Comparison of ENCODE assay signal across 15 cellular contexts in genomic region chr3:26621891-26622633, GRCh38. TPM values are rescaled to one million over a fixed set of nuclear protein-coding genes. Genes with fewer than 3 reads are reported as not detected.
DNase-seq lines count a peak whose midpoint lies in the region; ATAC-seq and TF ChIP-seq lines count a peak whose summit lies in the region.
"Had no signal": no experiment of that assay in that cellular context is flagged by ENCODE, and none has a peak within 500 bp of the region (broad histone marks: within the 10 kb centered on the region; RNA-seq: fewer than 3 reads in every experiment).

No MANE protein-coding gene starts in this region.

- peaks cover 0 to 26% of the 10 kb centered on the region in 2 donors for H3K27me3 ChIP-seq in breast epithelium
- peaks cover 33% of the 10 kb centered on the region for H3K27me3 ChIP-seq in gastroesophageal sphincter
- peaks cover 45% of the 10 kb centered on the region for H3K27me3 ChIP-seq in transverse colon

- 21 to 28% methylated on average over 19 to 25 of the region's 27 CpGs for WGBS in gastroesophageal sphincter (ENCODE audit: low coverage in 1 of 2), 2 donors
- WGBS in transverse colon (ENCODE audit: low coverage in 1 of 2), 2 donors, result 36 to 41% methylated on average over 17 to 27 of the region's 27 CpGs

- CTCF ChIA-PET in MCF 10A (lab: Yijun Ruan, JAX), result no interaction called here

- H3K27ac ChIP-seq in breast epithelium (peak overlapping the region in 1 of 2 donors; percentile 2), gastroesophageal sphincter (peak overlapping the region in 1 of 4 donors; percentile 72), transverse colon (no peak overlapping the region)

- TF ChIP-seq CTCF in breast epithelium (IDR thresholded peaks at IDR 0.05), result no peak
- TF ChIP-seq CTCF in MCF 10A (IDR thresholded peaks at IDR 0.05; ENCODE audit: unreplicated experiment), result no peak
- TF ChIP-seq CTCF in gastroesophageal sphincter (IDR thresholded peaks at IDR 0.05), result no peak
- TF ChIP-seq CTCF in nephron progenitor cell (IDR thresholded peaks at IDR 0.05), result no peak
- no peak for TF ChIP-seq CTCF in transverse colon (IDR thresholded peaks at IDR 0.05)

- no peak overlapping the region for H3K4me3 Mint-ChIP-seq in MCF 10A (ENCODE audit: unreplicated experiment)
- H3K4me3 Mint-ChIP-seq in nephron progenitor cell, result peak overlapping the region; percentile 94
- H3K4me3 Mint-ChIP-seq: activated T-cell treated with anti-CD3 and anti-CD28 coated beads, Interleukin-2, amount 50 U/mL, for 24 hours had no signal

- no peaks in the 10 kb centered on the region for H3K9me3 Mint-ChIP-seq in MCF 10A (ENCODE audit: unreplicated experiment)
- H3K9me3 Mint-ChIP-seq in nephron progenitor cell, result no peaks in the 10 kb centered on the region
- H3K9me3 Mint-ChIP-seq: activated T-cell treated with anti-CD3 and anti-CD28 coated beads, Interleukin-2, amount 50 U/mL, for 24 hours had no signal

- H3K27me3 Mint-ChIP-seq in MCF 10A (ENCODE audit: insufficient read depth, unreplicated experiment) (peaks cover 38% of the 10 kb centered on the region), nephron progenitor cell (ENCODE audit: low read depth, poor library complexity) (peaks cover 70% of the 10 kb centered on the region)

- TF ChIP-seq EP300 in gastroesophageal sphincter (IDR thresholded peaks at IDR 0.05) (no peak), transverse colon (IDR thresholded peaks at IDR 0.05; ENCODE audit: low read depth) (no peak)

- no peaks in the 10 kb centered on the region for H3K36me3 Mint-ChIP-seq in MCF 10A (ENCODE audit: insufficient read depth, unreplicated experiment)
- H3K36me3 Mint-ChIP-seq in nephron progenitor cell (ENCODE audit: low read depth), result no peaks in the 10 kb centered on the region

- peaks cover 12% of the 10 kb centered on the region for H3K4me1 Mint-ChIP-seq in MCF 10A (ENCODE audit: insufficient read depth, unreplicated experiment)
- H3K4me1 Mint-ChIP-seq in nephron progenitor cell, result peaks cover 31% of the 10 kb centered on the region

- no peak for TF ChIP-seq POLR2A in breast epithelium (IDR thresholded peaks at IDR 0.05)
- TF ChIP-seq POLR2A in gastroesophageal sphincter (IDR thresholded peaks at IDR 0.05), result no peak
- TF ChIP-seq POLR2A in transverse colon (IDR thresholded peaks at IDR 0.05), result no peak

- in situ Hi-C loops in transverse colon (cut with MboI; ENCODE audit: low pct_ligation_motif_present in 1 of 4, low pct_unique_long_range_greater_than_20kb in 1 of 4, low sequenced_read_pairs in 3 of 4), result no loop called here

- DNase-seq in breast epithelium (ENCODE audit: low spot score in 2 of 2), result no peak
- DNase-seq in MCF 10A (ENCODE audit: unreplicated experiment), result no peak
- DNase-seq in nephron progenitor cell, result peak; percentile 11
- DNase-seq in transverse colon, result no peak
- no peak for DNase-seq in H4 (ENCODE audit: low spot score)
- no peak for DNase-seq in HT-29 (ENCODE audit: low spot score)
- DNase-seq: ACHN; activated T-cell treated with anti-CD3 and anti-CD28 coated beads, Interleukin-2, amount 50 U/mL, for 24 hours; DMS79; mammary epithelial cell; NCI-H2029; small intestine had no signal

- H3K4me3 ChIP-seq in breast epithelium (peak overlapping the region; percentile 14 to 68 (median 55)), gastroesophageal sphincter (peak overlapping the region; percentile 1 to 63), transverse colon (peak overlapping the region in 3 of 4 donors; percentile 22 to 46 (median 26))

- ATAC-seq in gastroesophageal sphincter (no peak), HG03139 (IDR thresholded peaks at IDR 0.05; ENCODE audit: unreplicated experiment) (no peak)

- H3K27ac Mint-ChIP-seq in MCF 10A (ENCODE audit: low read depth, unreplicated experiment), result no peak overlapping the region
- no peak overlapping the region for H3K27ac Mint-ChIP-seq in nephron progenitor cell
- H3K27ac Mint-ChIP-seq: activated T-cell treated with anti-CD3 and anti-CD28 coated beads, Interleukin-2, amount 50 U/mL, for 24 hours had no signal

- H3K9me3 ChIP-seq in breast epithelium, result no peaks in the 10 kb centered on the region
- no peaks in the 10 kb centered on the region for H3K9me3 ChIP-seq in gastroesophageal sphincter
- H3K9me3 ChIP-seq in transverse colon, result no peaks in the 10 kb centered on the region

- POLR2A ChIA-PET in MCF 10A (lab: Yijun Ruan, JAX), result interaction anchor here (0.7 kb wide), 1 partner anchor 27 kb away, joined by 4 read pairs; no protein-coding TSS in a partner anchor

- no TSS peak for BruUV-seq in MCF 10A (replicated peaks; lab: Mats Ljungman, UMichigan)

- H3K4me1 ChIP-seq in breast epithelium (no peaks in the 10 kb centered on the region), gastroesophageal sphincter (peaks cover 0 to 28% (median 7%) of the 10 kb centered on the region in 3 donors), transverse colon (peaks cover 0 to 7% (median 0%) of the 10 kb centered on the region in 4 donors)

- intact Hi-C loops in breast epithelium (cut with DNase I; ENCODE audit: low total_unique reads), result no loop called here
- intact Hi-C loops in MCF 10A (cut with micrococcal nuclease), result no loop called here
- intact Hi-C loops in transverse colon (cut with DNase I; ENCODE audit: low total_unique reads), result no loop called here

- no peaks in the 10 kb centered on the region for H3K36me3 ChIP-seq in breast epithelium
- no peaks in the 10 kb centered on the region for H3K36me3 ChIP-seq in gastroesophageal sphincter
- H3K36me3 ChIP-seq in transverse colon, result no peaks in the 10 kb centered on the region

RNA-seq across cellular contexts. Expression of gene LRRC3B, which starts 0.5 kb away (rescaled TPM):
- total RNA-seq in breast epithelium (1 to 10 TPM in 1 of 3 donors, under 1 TPM in 1, not detected in 1; 0.66 to 1.2 TPM), MCF 10A (2022) (not detected in 2 replicates), gastroesophageal sphincter (1 to 10 TPM in 2 of 4 donors, under 1 TPM in 2; 0.31 to 3.1 (median 1.7) TPM), transverse colon (under 1 TPM in 2 of 4 donors, not detected in 2; 0.14 to 0.16 TPM)
- not detected in 2 replicates for total RNA-seq in H4 (2014; rRNA removed; shearing (Covaris generic))
- not detected in 2 replicates for total RNA-seq in HT-29 (2014; rRNA removed; shearing (Covaris generic))
- total RNA-seq: fibroblast of lung, mammary epithelial cell had no signal
